26 cellular contexts compared by ENCODE assay signal in the genomic region with DNA sequence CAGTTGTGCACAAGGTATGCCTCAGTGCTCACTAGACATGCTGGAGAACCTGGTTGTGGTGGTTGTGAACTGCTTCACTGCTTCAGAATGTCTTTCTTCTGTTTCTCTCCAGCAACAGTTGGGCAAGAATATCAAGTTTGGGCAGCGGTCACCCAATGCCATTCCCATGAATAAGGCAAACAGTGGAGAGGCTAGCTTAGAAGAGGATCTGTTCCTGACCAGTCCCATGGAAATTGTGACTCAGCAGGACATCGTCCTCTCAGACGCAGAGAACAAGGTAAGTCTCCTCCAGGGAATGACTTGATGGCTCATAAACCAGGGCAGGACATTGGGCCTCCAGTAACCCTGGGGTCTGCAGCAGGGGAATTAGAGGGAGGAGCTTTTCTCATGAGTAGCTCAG.
DNase-seq lines count a peak whose midpoint lies in the region; ATAC-seq, FAIRE-seq and TF ChIP-seq lines count a peak whose summit lies in the region.
"Had no signal": no experiment of that assay in that cellular context is flagged by ENCODE, and none has a peak within 500 bp of the region (broad histone marks: within the 10 kb centered on the region; RNA-seq: fewer than 3 reads in every experiment).

No MANE protein-coding gene starts in this region.

- H3K4ac ChIP-seq in neuronal stem cell (ENCODE audit: low read length): no peak overlapping the region

- H4K91ac ChIP-seq in neuronal stem cell (ENCODE audit: low read depth, low read length, poor library complexity): no peak overlapping the region

- H3K27me3 ChIP-seq in HCT116 (ENCODE audit: insufficient read depth, low read length): no peaks in the 10 kb centered on the region
- no peaks in the 10 kb centered on the region for H3K27me3 ChIP-seq in RWPE2 (ENCODE audit: insufficient read depth, poor library complexity, severe bottlenecking)
- no peaks in the 10 kb centered on the region for H3K27me3 ChIP-seq in neuronal stem cell (ENCODE audit: control insufficient read depth in 3 of 3, insufficient read depth in 3 of 3, low read depth in 1 of 3, low read length in 3 of 3)
- H3K27me3 ChIP-seq: gastrocnemius medialis, neutrophil, spleen had no signal

- H2BK12ac ChIP-seq in neuronal stem cell (ENCODE audit: low read length): no peak overlapping the region

- H3K27me3 Mint-ChIP-seq in activated naive CD8-positive, alpha-beta T cell treated with anti-CD3 and anti-CD28 coated beads for 36 hours: no peaks in the 10 kb centered on the region
- H3K27me3 Mint-ChIP-seq: stimulated activated naive CD8-positive, alpha-beta T cell treated with anti-CD3 and anti-CD28 coated beads, Interleukin-15, Interleukin-2, amounts not matched to agents 100 ng/mL and 50 ng/mL, for 24 hours; type B pancreatic cell had no signal

- intact Hi-C loops in HCT116 (cut with micrococcal nuclease): loop anchor here (5.0 to 10.0 kb wide), 2 partner anchors 433 to 500 kb away; no protein-coding TSS in a partner anchor

- FAIRE-seq in GM19239 (lab: Jason Lieb, UNC): no peak
- FAIRE-seq: GM12892, HepG2 had no signal

- CTCF ChIA-PET in HCT116 (lab: Charles Lee): no interaction called here

- ATAC-seq in HCT116: no peak
- peak; percentile 66 for ATAC-seq in RWPE2 (ENCODE audit: low read depth)
- no peak for ATAC-seq in GM18519 (IDR thresholded peaks at IDR 0.05; ENCODE audit: low FRiP score, unreplicated experiment)
- ATAC-seq: gastrocnemius medialis, HepG2, left lobe of liver had no signal

- no peaks in the 10 kb centered on the region for H3K9me3 ChIP-seq in HCT116 (ENCODE audit: control insufficient read depth in 1 of 2, insufficient read depth in 1 of 2, low read depth in 1 of 2, low read length in 2 of 2)
- H3K9me3 ChIP-seq in RWPE2 (ENCODE audit: severe bottlenecking): no peaks in the 10 kb centered on the region
- no peaks in the 10 kb centered on the region for H3K9me3 ChIP-seq in neuronal stem cell (replicated peaks in 1 of 2; ENCODE audit: control insufficient read depth in 2 of 2, insufficient read depth in 1 of 2, low read depth in 1 of 2, low read length in 2 of 2)
- H3K9me3 ChIP-seq: gastrocnemius medialis, neutrophil, spleen had no signal

- WGBS in neuronal stem cell (ENCODE audit: extremely low coverage in 2 of 2, insufficient read length in 2 of 2, insufficient replicate concordance in 1 of 2), 2 donors: no CpG with 5 or more reads among the region's 3 CpGs

- TF ChIP-seq RAD21 in HCT116 (IDR thresholded peaks at IDR 0.05; ENCODE audit: low read depth): no peak

- H3K9me2 ChIP-seq in HCT116 (ENCODE audit: insufficient read depth): no peaks in the 10 kb centered on the region

- no peak overlapping the region for H3K9ac ChIP-seq in HCT116 (ENCODE audit: low read length)
- H3K9ac ChIP-seq in neuronal stem cell (ENCODE audit: low read depth, low read length, poor library complexity): peak overlapping the region; percentile 31

- H3K4me1 ChIP-seq in HCT116 (ENCODE audit: control insufficient read depth in 1 of 2, insufficient read depth in 2 of 2, low read length in 2 of 2): peaks cover 0 to 28% of the 10 kb centered on the region in 2 experiments; a peak in 3 of 4 replicates
- H3K4me1 ChIP-seq in RWPE2 (ENCODE audit: insufficient read depth, poor library complexity, severe bottlenecking): no peaks in the 10 kb centered on the region
- H3K4me1 ChIP-seq in neuronal stem cell (ENCODE audit: control insufficient read depth in 2 of 2, insufficient read depth in 1 of 2, low read depth in 1 of 2, low read length in 2 of 2): no peaks in the 10 kb centered on the region
- H3K4me1 ChIP-seq: gastrocnemius medialis, spleen had no signal

- no peak overlapping the region for H3K14ac ChIP-seq in neuronal stem cell (ENCODE audit: low read length)

- POLR2A ChIA-PET in HCT116 (lab: Charles Lee): no interaction called here

- H3K79me2 ChIP-seq in HCT116 (ENCODE audit: insufficient read depth, low read length): no peaks in the 10 kb centered on the region

- TF ChIP-seq CTCF in HCT116 (IDR thresholded peaks at IDR 0.05 in 2 of 3, conservative IDR thresholded peaks at IDR 0.05 in 1 of 3; ENCODE audit: borderline replicate concordance in 1 of 3, insufficient read depth in 1 of 3, low read depth in 2 of 3, low read length in 2 of 3) (no peak), RWPE2 (IDR thresholded peaks at IDR 0.05; ENCODE audit: poor library complexity, severe bottlenecking) (no peak), fibroblast of mammary gland (conservative IDR thresholded peaks at IDR 0.05; ENCODE audit: control insufficient read depth, insufficient read depth, low read depth, low read length) (no peak)

- no peak for TF ChIP-seq POLR2A in HCT116 (IDR thresholded peaks at IDR 0.05; ENCODE audit: borderline replicate concordance, extremely low read depth, insufficient read depth, insufficient read length)

- H3K36me3 ChIP-seq in HCT116 (ENCODE audit: control insufficient read depth in 1 of 2, insufficient read depth in 2 of 2, low read length in 2 of 2): no peaks in the 10 kb centered on the region
- H3K36me3 ChIP-seq in RWPE2 (ENCODE audit: low read depth): no peaks in the 10 kb centered on the region
- H3K36me3 ChIP-seq in neuronal stem cell (replicated peaks in 1 of 2; ENCODE audit: control insufficient read depth in 2 of 2, insufficient read depth in 2 of 2, low read length in 2 of 2): peaks cover 18 to 39% of the 10 kb centered on the region in 2 donors
- H3K36me3 ChIP-seq: gastrocnemius medialis, neutrophil, spleen had no signal

- no peak overlapping the region for H3K27ac Mint-ChIP-seq in activated naive CD8-positive, alpha-beta T cell treated with anti-CD3 and anti-CD28 coated beads for 36 hours
- H3K27ac Mint-ChIP-seq: CD4-positive, alpha-beta T cell; stimulated activated naive CD8-positive, alpha-beta T cell treated with anti-CD3 and anti-CD28 coated beads, Interleukin-15, Interleukin-2, amounts not matched to agents 100 ng/mL and 50 ng/mL, for 24 hours; type B pancreatic cell had no signal

- no peaks in the 10 kb centered on the region for H3K9me3 Mint-ChIP-seq in activated naive CD8-positive, alpha-beta T cell treated with anti-CD3 and anti-CD28 coated beads for 36 hours
- H3K9me3 Mint-ChIP-seq: CD4-positive, alpha-beta T cell; stimulated activated naive CD8-positive, alpha-beta T cell treated with anti-CD3 and anti-CD28 coated beads, Interleukin-15, Interleukin-2, amounts not matched to agents 100 ng/mL and 50 ng/mL, for 24 hours; type B pancreatic cell had no signal

- H3K18ac ChIP-seq in neuronal stem cell (ENCODE audit: low read length): no peak overlapping the region

- H2AFZ ChIP-seq in HCT116 (ENCODE audit: low read depth, low read length, poor library complexity, severe bottlenecking) (no peak overlapping the region), neuronal stem cell (ENCODE audit: low read length) (no peak overlapping the region)

- H3K4me1 Mint-ChIP-seq in activated naive CD8-positive, alpha-beta T cell treated with anti-CD3 and anti-CD28 coated beads for 36 hours: no peaks in the 10 kb centered on the region

- H3K4me2 ChIP-seq in HCT116 (ENCODE audit: low read length) (peak overlapping the region; percentile 24; the same call in 1 of the 2 replicates), neuronal stem cell (ENCODE audit: insufficient read depth, low read length, poor library complexity, severe bottlenecking) (no peak overlapping the region)

- no peak overlapping the region for H2BK15ac ChIP-seq in neuronal stem cell (ENCODE audit: low read length)

- H2BK120ac ChIP-seq in neuronal stem cell (ENCODE audit: low read depth, low read length): no peak overlapping the region

- H3K27ac ChIP-seq in HCT116 (ENCODE audit: low read depth, low read length): no peak overlapping the region
- no peak overlapping the region for H3K27ac ChIP-seq in RWPE2 (ENCODE audit: poor library complexity, severe bottlenecking)
- no peak overlapping the region for H3K27ac ChIP-seq in neuronal stem cell (replicated peaks; ENCODE audit: low read length)
- H3K27ac ChIP-seq: gastrocnemius medialis, neutrophil, spleen had no signal

- no peak overlapping the region for H2AK5ac ChIP-seq in neuronal stem cell (ENCODE audit: low read depth, low read length)

- no peak overlapping the region for H4K8ac ChIP-seq in neuronal stem cell (ENCODE audit: low read depth, low read length)

- H3K23ac ChIP-seq in neuronal stem cell (ENCODE audit: low read depth, low read length, poor library complexity): no peak overlapping the region

- no peak overlapping the region for H2BK5ac ChIP-seq in neuronal stem cell (ENCODE audit: low read length)

- RAD21 ChIA-PET in HCT116 (lab: Charles Lee; ENCODE audit: low non-redundant PET in 1 of 2, low total read pairs in 2 of 2, uncharacterized antibody in 2 of 2, unreplicated experiment in 2 of 2): no interaction called here

- peak; percentile 29 for DNase-seq in HCT116 (ENCODE audit: low read depth, low spot score)
- no peak for DNase-seq in RWPE2 (ENCODE audit: low spot score)
- peak; percentile 11 for DNase-seq in fibroblast of mammary gland (ENCODE audit: low read depth)
- DNase-seq in neuronal stem cell (ENCODE audit: low spot score): no peak
- DNase-seq in NCI-H146 (lab: John Stamatoyannopoulos, UW): no peak
- DNase-seq in activated naive CD8-positive, alpha-beta T cell treated with anti-CD3 and anti-CD28 coated beads for 36 hours: no peak
- DNase-seq in GM19239 (ENCODE audit: insufficient read length, low spot score): no peak
- DNase-seq: activated CD4-positive, alpha-beta T cell treated with anti-CD3 and anti-CD28 coated beads, Interleukin-2, amount 50 U/mL, for 1 hour; activated CD8-positive, alpha-beta memory T cell treated with anti-CD3 and anti-CD28 coated beads, Interleukin-2, amount 50 U/mL, for 4 hours; caudate nucleus; CD4-positive, alpha-beta T cell; DMS153; erythroblast; gastrocnemius medialis; NCI-H69; SHP77 treated with DMSO at 0.1 percent for 48 hours; spleen; stimulated activated CD4-positive, alpha-beta T cell treated with anti-CD3 and anti-CD28 coated beads, Interleukin-4, amount 100 ng/mL, for 24 hours; T-helper 1 cell had no signal

- no peaks in the 10 kb centered on the region for H4K20me1 ChIP-seq in HCT116 (ENCODE audit: insufficient read depth)

- H3K36me3 Mint-ChIP-seq in activated naive CD8-positive, alpha-beta T cell treated with anti-CD3 and anti-CD28 coated beads for 36 hours: no peaks in the 10 kb centered on the region

- BruUV-seq in HCT116 (replicated peaks; lab: Mats Ljungman, UMichigan): no TSS peak

- H3K4me3 Mint-ChIP-seq in activated naive CD8-positive, alpha-beta T cell treated with anti-CD3 and anti-CD28 coated beads for 36 hours: no peak overlapping the region
- H3K4me3 Mint-ChIP-seq: CD4-positive, alpha-beta T cell; stimulated activated naive CD8-positive, alpha-beta T cell treated with anti-CD3 and anti-CD28 coated beads, Interleukin-15, Interleukin-2, amounts not matched to agents 100 ng/mL and 50 ng/mL, for 24 hours; type B pancreatic cell had no signal

- no peaks in the 10 kb centered on the region for H3K79me1 ChIP-seq in neuronal stem cell (ENCODE audit: low read depth, low read length)

- H3K4me3 ChIP-seq in HCT116 (replicated peaks in 1 of 2; ENCODE audit: low read depth in 1 of 2, low read length in 2 of 2) (no peak overlapping the region), RWPE2 (ENCODE audit: severe bottlenecking) (no peak overlapping the region), fibroblast of mammary gland (ENCODE audit: control insufficient read depth, low read depth, low read length) (no peak overlapping the region), neuronal stem cell (ENCODE audit: low read length in 2 of 2) (no peak overlapping the region)
- H3K4me3 ChIP-seq: gastrocnemius medialis, spleen had no signal

Comparison
In these comparisons a context has a peak if more than half of its experiments do, and no peak if none do; other contexts are left out.
1. DNase-seq: peak in HCT116 (single experiment) and fibroblast of mammary gland (single experiment); none in RWPE2 (single experiment), neuronal stem cell (single experiment), NCI-H146 (single experiment), activated naive CD8-positive, alpha-beta T cell treated with anti-CD3 and anti-CD28 coated beads for 36 hours (single experiment) and GM19239 (single experiment).